Comparison of ENCODE assay signal across 6 cellular contexts in genomic region chr9:137077758-137078693, GRCh38. TPM values are rescaled to one million over a fixed set of nuclear protein-coding genes. Genes with fewer than 3 reads are reported as not detected.
A peak's percentile ranks its signal among the peaks of the same experiment; 100 is the strongest.
DNase-seq lines count a peak whose midpoint lies in the region; FAIRE-seq and TF ChIP-seq lines count a peak whose summit lies in the region.

No MANE protein-coding gene starts in this region.

- no peaks in the 10 kb centered on the region for H3K36me3 ChIP-seq in brain microvascular endothelial cell (replicated peaks)

- no peaks in the 10 kb centered on the region for H3K4me1 Mint-ChIP-seq in neural crest cell

- H3K4me3 ChIP-seq in HL-60 (replicated peaks; ENCODE audit: insufficient read depth, low read length) (peak overlapping the region; percentile 60), brain microvascular endothelial cell (ENCODE audit: low read depth, low read length) (peak overlapping the region; percentile 70)

- no peak overlapping the region for H3K27ac Mint-ChIP-seq in neural crest cell (ENCODE audit: unreplicated experiment)

- no peak for FAIRE-seq in D721Med (lab: Jason Lieb, UNC)

- peaks cover 10% of the 10 kb centered on the region for H3K27me3 ChIP-seq in HL-60 (ENCODE audit: insufficient read depth, poor library complexity, severe bottlenecking)
- H3K27me3 ChIP-seq in brain microvascular endothelial cell (replicated peaks): no peaks in the 10 kb centered on the region

- peaks cover 75% of the 10 kb centered on the region for H3K27me3 Mint-ChIP-seq in neural crest cell (ENCODE audit: low read depth)

- in situ Hi-C loops in brain microvascular endothelial cell (cut with HindIII; ENCODE audit: low pct_ligation_motif_present, low sequenced_read_pairs): no loop called here

- no peaks in the 10 kb centered on the region for H3K36me3 Mint-ChIP-seq in neural crest cell (ENCODE audit: low read depth)

- H3K4me3 Mint-ChIP-seq in neural crest cell: peak overlapping the region; percentile 54

- DNase-seq in ELR (ENCODE audit: low read depth) (peak; percentile 36), HL-60 (ENCODE audit: low read depth in 1 of 2, low spot score in 1 of 2) (no peak), brain microvascular endothelial cell (no peak), neural crest cell (ENCODE audit: low read depth, low spot score) (no peak), SKM-1 treated with dmso at 0.1 percent for 144 hours (lab: John Stamatoyannopoulos, UW; ENCODE audit: unreplicated experiment) (no peak), D721Med (ENCODE audit: insufficient read length, low spot score) (no peak)

- H3K9me3 Mint-ChIP-seq in neural crest cell: no peaks in the 10 kb centered on the region

- no peak overlapping the region for H3K27ac ChIP-seq in HL-60 (replicated peaks)
- no peak overlapping the region for H3K27ac ChIP-seq in brain microvascular endothelial cell

- TF ChIP-seq CTCF in HL-60 (IDR thresholded peaks at IDR 0.05; ENCODE audit: insufficient read depth, low read length): no peak
- TF ChIP-seq CTCF in brain microvascular endothelial cell (IDR thresholded peaks at IDR 0.05; ENCODE audit: low read depth, low read length, missing control alignments): no peak
- no peak for TF ChIP-seq CTCF in neural crest cell (conservative IDR thresholded peaks at IDR 0.05)
- no peak for TF ChIP-seq CTCF in D721Med (IDR thresholded peaks at IDR 0.05; ENCODE audit: insufficient read depth, missing control alignments)

RNA-seq across cellular contexts. Expression of gene UAP1L1, which starts 0.7 kb away (rescaled TPM):
- total RNA-seq in neural crest cell: 2.6 and 2.9 TPM in 2 replicates

RNA-seq across cellular contexts. Expression of gene SAPCD2, which starts 7.7 kb away (rescaled TPM):
- 29.8 and 31.1 TPM in 2 replicates for total RNA-seq in neural crest cell

RNA-seq across cellular contexts. Expression of gene MAN1B1, which starts 8.8 kb away (rescaled TPM):
- 50.4 and 54.0 TPM in 2 replicates for total RNA-seq in neural crest cell

RNA-seq across cellular contexts. Expression of gene ENTPD2, which starts 24.2 kb away (rescaled TPM):
- not detected in 2 replicates for total RNA-seq in neural crest cell

RNA-seq across cellular contexts. Expression of gene NPDC1, which starts 32.0 kb away (rescaled TPM):
- 54.7 and 61.1 TPM in 2 replicates for total RNA-seq in neural crest cell
